Comparison of ENCODE assay signal across 8 cellular contexts in the genomic region with DNA sequence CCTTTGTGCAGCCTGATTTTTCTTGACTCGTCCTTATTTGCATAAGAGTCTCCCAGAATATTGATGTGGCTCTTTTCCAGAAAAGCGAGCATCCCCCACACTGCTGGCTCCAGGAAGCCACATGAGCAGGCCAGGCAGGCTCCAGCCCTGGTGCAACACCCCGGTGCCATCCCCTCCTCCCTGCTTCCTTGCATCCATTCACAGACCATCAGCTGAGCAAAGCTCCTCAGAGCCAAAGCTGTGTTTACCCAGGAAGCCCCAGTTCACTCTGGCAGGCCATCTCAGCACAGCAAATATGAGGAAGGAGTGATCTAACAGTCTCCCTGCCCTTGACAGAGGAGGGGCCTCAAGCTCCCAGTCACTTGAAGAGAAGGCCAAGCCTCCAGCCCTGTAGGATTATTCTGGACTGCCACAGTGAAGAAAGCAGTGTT. TPM values are rescaled to one million over a fixed set of nuclear protein-coding genes. Genes with fewer than 3 reads are reported as not detected.
A peak's percentile ranks its signal among the peaks of the same experiment; 100 is the strongest.
DNase-seq lines count a peak whose midpoint lies in the region; ATAC-seq lines count a peak whose summit lies in the region.

No MANE protein-coding gene starts in this region.

- DNase-seq in HT1080 (ENCODE audit: low read depth) (peak; percentile 66), astrocyte of the hippocampus (ENCODE audit: low read depth, low spot score) (peak; percentile 83), iPS-NIHi7 (ENCODE audit: extremely low spot score) (peak; percentile 39), cerebellar nuclear complex (lab: John Stamatoyannopoulos, UW) (no peak), T-helper 17 cell (no peak), SKM-1 treated with dmso at 0.1 percent for 144 hours (lab: John Stamatoyannopoulos, UW; ENCODE audit: unreplicated experiment) (no peak)
- DNase-seq in activated CD8-positive, alpha-beta memory T cell treated with anti-CD3 and anti-CD28 coated beads for 24 hours = no peak

- ATAC-seq in stimulated activated memory B cell treated with anti-CD40 and anti-IgM and Interleukin-4, amounts not matched to agents 10 μg/mL and 1 μg/mL and 100 μg/mL, for 72 hours = no peak
- no peak for ATAC-seq in T-helper 17 cell

- H3K27ac Mint-ChIP-seq in stimulated activated memory B cell treated with anti-CD40 and anti-IgM and Interleukin-4, amounts not matched to agents 10 μg/mL and 1 μg/mL and 100 μg/mL, for 72 hours = peak overlapping the region; percentile 16
- H3K27ac Mint-ChIP-seq in T-helper 17 cell = no peak overlapping the region

- H3K4me3 Mint-ChIP-seq in stimulated activated memory B cell treated with anti-CD40 and anti-IgM and Interleukin-4, amounts not matched to agents 10 μg/mL and 1 μg/mL and 100 μg/mL, for 72 hours = no peak overlapping the region
- no peak overlapping the region for H3K4me3 Mint-ChIP-seq in T-helper 17 cell

- H3K27me3 Mint-ChIP-seq in stimulated activated memory B cell treated with anti-CD40 and anti-IgM and Interleukin-4, amounts not matched to agents 10 μg/mL and 1 μg/mL and 100 μg/mL, for 72 hours = no peaks in the 10 kb centered on the region
- no peaks in the 10 kb centered on the region for H3K27me3 Mint-ChIP-seq in T-helper 17 cell

- H3K9me3 Mint-ChIP-seq in stimulated activated memory B cell treated with anti-CD40 and anti-IgM and Interleukin-4, amounts not matched to agents 10 μg/mL and 1 μg/mL and 100 μg/mL, for 72 hours = no peaks in the 10 kb centered on the region

- peaks cover 48% of the 10 kb centered on the region for H3K36me3 Mint-ChIP-seq in stimulated activated memory B cell treated with anti-CD40 and anti-IgM and Interleukin-4, amounts not matched to agents 10 μg/mL and 1 μg/mL and 100 μg/mL, for 72 hours
- H3K36me3 Mint-ChIP-seq in T-helper 17 cell (ENCODE audit: low read depth) = peaks cover 3% of the 10 kb centered on the region

- peaks cover 27% of the 10 kb centered on the region for H3K4me1 Mint-ChIP-seq in stimulated activated memory B cell treated with anti-CD40 and anti-IgM and Interleukin-4, amounts not matched to agents 10 μg/mL and 1 μg/mL and 100 μg/mL, for 72 hours
- peaks cover 32% of the 10 kb centered on the region for H3K4me1 Mint-ChIP-seq in T-helper 17 cell

- H3K9me3 ChIP-seq in T-helper 17 cell (ENCODE audit: control insufficient read depth, low read length, poor library complexity, severe bottlenecking) = no peaks in the 10 kb centered on the region

RNA-seq across cellular contexts. Expression of gene INSYN2B, which starts 34.4 kb away (rescaled TPM):
- total RNA-seq in HT1080 (2014; rRNA removed; shearing (Covaris generic)) = 12.0 and 14.0 TPM in 2 replicates
- polyA plus RNA-seq in HT1080 (2015; cell fraction: cytosol; rRNA removed) = 10.7 and 20.7 TPM in 2 replicates
- polyA plus RNA-seq in HT1080 (2015; cell fraction: nucleus; rRNA removed) = 13.0 and 20.0 TPM in 2 replicates
- total RNA-seq in T-helper 17 cell = not detected

Comparison
In these comparisons a context has a peak if more than half of its experiments do, and no peak if none do; other contexts are left out.
1. DNase-seq: peak in HT1080 (single experiment), astrocyte of the hippocampus (single experiment) and iPS-NIHi7 (single experiment); none in cerebellar nuclear complex (0 of 2), activated CD8-positive, alpha-beta memory T cell treated with anti-CD3 and anti-CD28 coated beads for 24 hours (single experiment), T-helper 17 cell (0 of 3) and SKM-1 treated with dmso at 0.1 percent for 144 hours (single experiment).
2. RNA of gene INSYN2B, which starts 34.4 kb away (total RNA-seq): 12.0 to 14.0 TPM in HT1080; not detected in T-helper 17 cell; every median in the first group is over 10 times any median in the second.